Comparison of ENCODE assay signal across 10 cellular contexts in genomic region chr17:18384271-18384670, GRCh38. TPM values are rescaled to one million over a fixed set of nuclear protein-coding genes. Genes with fewer than 3 reads are reported as not detected.
"Had no signal": no experiment of that assay in that cellular context is flagged by ENCODE, and none has a peak within 500 bp of the region (broad histone marks: within the 10 kb centered on the region; RNA-seq: fewer than 3 reads in every experiment).

No MANE protein-coding gene starts in this region.

RNA-seq across cellular contexts. Expression of gene EVPLL, which starts 6.7 kb away (rescaled TPM):
- total RNA-seq: hepatocyte, left cardiac atrium, left ventricle myocardium inferior, left ventricle myocardium superior, lung microvascular endothelial cell, mesothelial cell of epicardium, mononuclear cell, myocyte had no signal
- polyA plus RNA-seq: hepatocyte, immature natural killer cell, mammary epithelial cell had no signal
